Comparison of ENCODE assay signal across 27 cellular contexts in the genomic region with DNA sequence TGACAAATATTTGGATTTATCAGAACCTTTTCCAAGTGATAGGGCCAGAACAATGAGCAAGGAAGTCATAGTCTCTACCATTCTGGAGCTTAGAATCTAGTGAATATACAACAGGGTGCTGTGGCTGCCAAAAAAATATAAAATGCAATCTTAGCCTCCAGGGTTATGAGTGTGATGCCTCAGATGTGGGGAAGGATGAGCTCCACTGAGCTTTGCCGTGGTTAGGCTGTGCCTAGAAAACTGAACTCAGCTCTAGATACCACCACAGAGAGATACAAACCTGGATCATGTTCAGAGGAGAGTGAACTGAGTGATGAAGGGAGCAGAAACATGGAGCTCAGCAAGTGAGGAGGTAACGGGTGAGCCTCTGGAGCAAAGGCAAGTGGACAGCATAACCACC.
DNase-seq lines count a peak whose midpoint lies in the region; ATAC-seq and TF ChIP-seq lines count a peak whose summit lies in the region.
"Had no signal": no experiment of that assay in that cellular context is flagged by ENCODE, and none has a peak within 500 bp of the region (broad histone marks: within the 10 kb centered on the region; RNA-seq: fewer than 3 reads in every experiment).

No MANE protein-coding gene starts in this region.

- 100% methylated on average over 2 of the region's 2 CpGs for WGBS in mammary epithelial cell (ENCODE audit: low coverage, missing lambda C conversion rate)

- TF ChIP-seq CTCF in mammary epithelial cell (conservative IDR thresholded peaks at IDR 0.05 in 1 of 2, IDR thresholded peaks at IDR 0.05 in 1 of 2; ENCODE audit: extremely low read depth in 1 of 2, insufficient read depth in 1 of 2, low read depth in 1 of 2, low read length in 2 of 2) = no peak

- peak; percentile 18 for ATAC-seq in stimulated activated naive CD8-positive, alpha-beta T cell treated with anti-CD3 and anti-CD28 coated beads, Interleukin-15, amount 100 ng/mL, for 72 hours
- no peak for ATAC-seq in stimulated activated naive CD8-positive, alpha-beta T cell treated with anti-CD3 and anti-CD28 coated beads, Interleukin-15, Interleukin-2, amounts not matched to agents 100 U/mL and 50 U/mL, for 24 hours
- no peak for ATAC-seq in activated T-helper 17 cell treated with anti-CD3 and anti-CD28 coated beads, Interleukin-2, amount 50 U/mL, for 72 hours (replicated peaks)
- no peak for ATAC-seq in naive thymus-derived CD4-positive, alpha-beta T cell
- ATAC-seq: activated CD4-positive, CD25-positive, alpha-beta regulatory T cell treated with anti-CD3 and anti-CD28 coated beads, Interleukin-2, amount 50 U/mL, for 24 hours; esophagus mucosa; gastrocnemius medialis had no signal

- no peak overlapping the region for H3K4me2 ChIP-seq in mammary epithelial cell (ENCODE audit: insufficient read depth, low read depth, low read length)

- CTCF ChIA-PET in naive thymus-derived CD4-positive, alpha-beta T cell (lab: Charles Lee) = interaction anchor here (1.2 kb wide), 1 partner anchor 82 kb away, joined by 3 read pairs; no protein-coding TSS in a partner anchor
- CTCF ChIA-PET in mammary epithelial cell (lab: Charles Lee; ENCODE audit: low non-redundant PET) = no interaction called here

- peaks cover 11% of the 10 kb centered on the region for H3K36me3 Mint-ChIP-seq in activated T-helper 17 cell treated with anti-CD3 and anti-CD28 coated beads, Interleukin-2, amount 50 U/mL, for 72 hours (ENCODE audit: low read depth)
- peaks cover 0 to 30% (median 7%) of the 10 kb centered on the region in 5 donors for H3K36me3 Mint-ChIP-seq in naive thymus-derived CD4-positive, alpha-beta T cell
- H3K36me3 Mint-ChIP-seq: brain had no signal

- in situ Hi-C loops in mammary epithelial cell (cut with MboI; ENCODE audit: low sequenced_read_pairs in 2 of 2) = no loop called here

- H3K9me3 ChIP-seq in naive thymus-derived CD4-positive, alpha-beta T cell (ENCODE audit: control insufficient read depth in 2 of 3, low read length in 3 of 3) = no peaks in the 10 kb centered on the region
- H3K9me3 ChIP-seq in mammary epithelial cell (replicated peaks; ENCODE audit: insufficient read depth, low read length) = no peaks in the 10 kb centered on the region
- H3K9me3 ChIP-seq: gastrocnemius medialis, HAP-1, upper lobe of left lung had no signal

- peaks cover 76% of the 10 kb centered on the region for H3K4me1 Mint-ChIP-seq in stimulated activated naive CD8-positive, alpha-beta T cell treated with anti-CD3 and anti-CD28 coated beads, Interleukin-15, amount 100 ng/mL, for 72 hours
- peaks cover 40% of the 10 kb centered on the region for H3K4me1 Mint-ChIP-seq in activated T-helper 17 cell treated with anti-CD3 and anti-CD28 coated beads, Interleukin-2, amount 50 U/mL, for 72 hours
- peaks cover 15 to 61% (median 41%) of the 10 kb centered on the region in 7 donors for H3K4me1 Mint-ChIP-seq in naive thymus-derived CD4-positive, alpha-beta T cell

- dilution Hi-C loops in mammary epithelial cell (cut with HindIII; ENCODE audit: low sequenced_read_pairs) = no loop called here

- H3K27ac ChIP-seq in naive thymus-derived CD4-positive, alpha-beta T cell (ENCODE audit: low read depth, low read length) = no peak overlapping the region
- H3K27ac ChIP-seq in mammary epithelial cell (ENCODE audit: insufficient read depth, low read depth, low read length) = no peak overlapping the region
- H3K27ac ChIP-seq in caudate nucleus (ENCODE audit: low read depth, low read length) = no peak overlapping the region
- H3K27ac ChIP-seq: gastrocnemius medialis, upper lobe of left lung had no signal

- H3K27me3 Mint-ChIP-seq in stimulated activated naive CD8-positive, alpha-beta T cell treated with anti-CD3 and anti-CD28 coated beads, Interleukin-15, amount 100 ng/mL, for 72 hours = no peaks in the 10 kb centered on the region
- no peaks in the 10 kb centered on the region for H3K27me3 Mint-ChIP-seq in activated T-helper 17 cell treated with anti-CD3 and anti-CD28 coated beads, Interleukin-2, amount 50 U/mL, for 72 hours
- no peaks in the 10 kb centered on the region for H3K27me3 Mint-ChIP-seq in naive thymus-derived CD4-positive, alpha-beta T cell
- H3K27me3 Mint-ChIP-seq: activated naive CD8-positive, alpha-beta T cell had no signal

- H3K4me3 ChIP-seq in naive thymus-derived CD4-positive, alpha-beta T cell (ENCODE audit: low read length) = no peak overlapping the region
- H3K4me3 ChIP-seq in mammary epithelial cell (replicated peaks in 1 of 3; ENCODE audit: insufficient read depth in 1 of 3, low read depth in 2 of 3, low read length in 3 of 3) = no peak overlapping the region
- H3K4me3 ChIP-seq: gastrocnemius medialis, HAP-1, lung, upper lobe of left lung had no signal

- no peak for DNase-seq in stimulated activated naive CD8-positive, alpha-beta T cell treated with anti-CD3 and anti-CD28 coated beads, Interleukin-15, amount 100 ng/mL, for 72 hours
- DNase-seq in stimulated activated naive CD8-positive, alpha-beta T cell treated with anti-CD3 and anti-CD28 coated beads, Interleukin-15, Interleukin-2, amounts not matched to agents 100 U/mL and 50 U/mL, for 24 hours = no peak
- DNase-seq in naive thymus-derived CD4-positive, alpha-beta T cell = no peak
- DNase-seq in mammary epithelial cell = no peak
- DNase-seq in caudate nucleus (lab: John Stamatoyannopoulos, UW) = no peak
- DNase-seq in NCI-H526 treated with DMSO at 0.1 percent for 48 hours (lab: John Stamatoyannopoulos, UW) = no peak
- no peak for DNase-seq in EL
- DNase-seq: DMS 273 treated with DMSO at 0.1 percent for 48 hours; effector CD8-positive, alpha-beta T cell; gastrocnemius medialis; GF-D8; NCI-H1417; NCI-H524; occipital lobe; retina; stimulated activated CD4-positive, alpha-beta T cell treated with anti-CD3 and anti-CD28 coated beads, Interleukin-4, amount 100 ng/mL, for 24 hours; T1000; upper lobe of left lung had no signal

- H3K4me1 ChIP-seq in naive thymus-derived CD4-positive, alpha-beta T cell (ENCODE audit: control insufficient read depth in 2 of 2, insufficient read depth in 2 of 2, low read length in 2 of 2) = peaks cover 3 to 8% of the 10 kb centered on the region in 2 donors
- peaks cover 66% of the 10 kb centered on the region for H3K4me1 ChIP-seq in mammary epithelial cell (ENCODE audit: insufficient read depth, low read length)

- H3K27me3 ChIP-seq in naive thymus-derived CD4-positive, alpha-beta T cell (ENCODE audit: control insufficient read depth in 2 of 2, insufficient read depth in 2 of 2, low read length in 2 of 2) = no peaks in the 10 kb centered on the region
- no peaks in the 10 kb centered on the region for H3K27me3 ChIP-seq in mammary epithelial cell (ENCODE audit: insufficient read depth, low read length)
- H3K27me3 ChIP-seq: gastrocnemius medialis, upper lobe of left lung had no signal

- H4K20me1 ChIP-seq in mammary epithelial cell (ENCODE audit: insufficient read depth, low read length) = no peaks in the 10 kb centered on the region

- no TSS peak for BruUV-seq in mammary epithelial cell (replicated peaks; lab: Mats Ljungman, UMichigan)

- H3K4me3 Mint-ChIP-seq in stimulated activated naive CD8-positive, alpha-beta T cell treated with anti-CD3 and anti-CD28 coated beads, Interleukin-15, amount 100 ng/mL, for 72 hours = no peak overlapping the region
- no peak overlapping the region for H3K4me3 Mint-ChIP-seq in activated T-helper 17 cell treated with anti-CD3 and anti-CD28 coated beads, Interleukin-2, amount 50 U/mL, for 72 hours
- H3K4me3 Mint-ChIP-seq in naive thymus-derived CD4-positive, alpha-beta T cell = no peak overlapping the region
- H3K4me3 Mint-ChIP-seq: activated naive CD8-positive, alpha-beta T cell; activated T-helper 1 cell treated with anti-CD3 and anti-CD28 coated beads, Interleukin-12 subunit alpha, Interleukin-12 subunit beta, Interleukin-2, Interleukin-4 antibody, amounts not matched to agents 30 ng/mL and 10 ng/mL and 1 ng/mL, durations not matched to agents 14 hours and 24 hours and 36 hours; brain; CD14-positive monocyte had no signal

- H3K9ac ChIP-seq in mammary epithelial cell (ENCODE audit: insufficient read depth, low read length) = no peak overlapping the region

- no peak overlapping the region for H3K27ac Mint-ChIP-seq in stimulated activated naive CD8-positive, alpha-beta T cell treated with anti-CD3 and anti-CD28 coated beads, Interleukin-15, amount 100 ng/mL, for 72 hours
- H3K27ac Mint-ChIP-seq in activated T-helper 17 cell treated with anti-CD3 and anti-CD28 coated beads, Interleukin-2, amount 50 U/mL, for 72 hours = peak overlapping the region; percentile 39
- peak overlapping the region in 8 of 9 donors; percentile 8 to 86 (median 30) for H3K27ac Mint-ChIP-seq in naive thymus-derived CD4-positive, alpha-beta T cell
- H3K27ac Mint-ChIP-seq: activated naive CD8-positive, alpha-beta T cell; activated T-helper 1 cell treated with anti-CD3 and anti-CD28 coated beads, Interleukin-12 subunit alpha, Interleukin-12 subunit beta, Interleukin-2, Interleukin-4 antibody, amounts not matched to agents 30 ng/mL and 10 ng/mL and 1 ng/mL, durations not matched to agents 14 hours and 24 hours and 36 hours had no signal

- H2AFZ ChIP-seq in mammary epithelial cell (ENCODE audit: low read depth, low read length) = no peak overlapping the region

- POLR2A ChIA-PET in naive thymus-derived CD4-positive, alpha-beta T cell (lab: Charles Lee) = interaction anchor here (0.6 to 1.1 kb wide), 3 partner anchors 11 to 133 kb away, joined by 3 to 5 read pairs (median 4); no protein-coding TSS in a partner anchor

- intact Hi-C loops in naive thymus-derived CD4-positive, alpha-beta T cell (cut with micrococcal nuclease) = no loop called here
- intact Hi-C loops in mammary epithelial cell (cut with micrococcal nuclease) = no loop called here

- peaks cover 0 to 8% of the 10 kb centered on the region in 2 donors for H3K9me3 Mint-ChIP-seq in stimulated activated naive CD8-positive, alpha-beta T cell treated with anti-CD3 and anti-CD28 coated beads, Interleukin-15, amount 100 ng/mL, for 72 hours
- H3K9me3 Mint-ChIP-seq in activated T-helper 17 cell treated with anti-CD3 and anti-CD28 coated beads, Interleukin-2, amount 50 U/mL, for 72 hours = no peaks in the 10 kb centered on the region
- peaks cover 0 to 4% (median 0%) of the 10 kb centered on the region in 11 donors for H3K9me3 Mint-ChIP-seq in naive thymus-derived CD4-positive, alpha-beta T cell
- H3K9me3 Mint-ChIP-seq: activated T-helper 1 cell treated with anti-CD3 and anti-CD28 coated beads, Interleukin-12 subunit alpha, Interleukin-12 subunit beta, Interleukin-2, Interleukin-4 antibody, amounts not matched to agents 30 ng/mL and 10 ng/mL and 1 ng/mL, durations not matched to agents 14 hours and 24 hours and 36 hours had no signal

- no peaks in the 10 kb centered on the region for H3K79me2 ChIP-seq in mammary epithelial cell (ENCODE audit: insufficient read depth, low read length)

- peaks cover 0 to under 1% (median 0%) of the 10 kb centered on the region in 3 experiments for H3K36me3 ChIP-seq in naive thymus-derived CD4-positive, alpha-beta T cell (ENCODE audit: control insufficient read depth in 2 of 3, insufficient read depth in 3 of 3, low read length in 3 of 3)
- no peaks in the 10 kb centered on the region for H3K36me3 ChIP-seq in mammary epithelial cell (ENCODE audit: insufficient read depth, low read length)
- H3K36me3 ChIP-seq: gastrocnemius medialis, HAP-1, upper lobe of left lung had no signal

Comparison
In these comparisons a context has a peak if more than half of its experiments do, and no peak if none do; other contexts are left out.
1. H3K27ac Mint-ChIP-seq: peak in activated T-helper 17 cell treated with anti-CD3 and anti-CD28 coated beads, Interleukin-2, amount 50 U/mL, for 72 hours (single experiment) and naive thymus-derived CD4-positive, alpha-beta T cell (8 of 9); none in stimulated activated naive CD8-positive, alpha-beta T cell treated with anti-CD3 and anti-CD28 coated beads, Interleukin-15, amount 100 ng/mL, for 72 hours (0 of 2).